Comparison of ENCODE assay signal across 1 cellular context in the genomic region with DNA sequence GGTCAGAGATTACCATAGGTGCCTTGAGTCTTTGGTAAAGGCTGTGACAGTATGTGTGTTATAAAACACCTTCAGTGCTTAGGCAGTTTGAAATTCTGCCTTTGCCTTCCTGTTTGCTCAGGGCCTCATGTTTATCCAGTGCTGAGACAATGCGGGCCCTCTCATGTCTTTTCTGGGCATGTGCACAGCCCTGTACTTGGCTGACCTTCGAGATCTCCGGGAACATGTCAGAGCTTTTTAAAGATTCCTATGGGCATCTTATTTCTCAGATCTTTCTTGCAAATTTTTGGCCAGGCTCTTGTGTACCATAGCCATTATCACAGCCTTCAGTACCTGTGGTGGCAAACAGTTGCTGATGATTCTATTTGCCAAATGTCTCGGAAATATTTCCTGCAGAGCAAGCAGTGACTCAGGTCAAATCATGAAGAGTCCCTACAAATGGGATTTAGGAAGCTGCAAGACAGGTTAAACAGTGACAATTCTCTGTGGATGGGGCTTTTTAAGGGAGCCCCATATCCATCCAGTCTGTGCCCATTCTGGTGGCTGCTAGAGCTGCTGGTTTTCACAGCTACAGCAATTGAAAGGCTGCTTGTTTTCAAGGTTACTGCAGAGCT.
TF ChIP-seq lines count a peak whose summit lies in the region.

No MANE protein-coding gene starts in this region.

TF ChIP-seq in HepG2, 621 proteins besides CTCF, POLR2A, EP300 and RAD21 (continued from another document and continues in another):
- TF ChIP-seq, protein P1, sequence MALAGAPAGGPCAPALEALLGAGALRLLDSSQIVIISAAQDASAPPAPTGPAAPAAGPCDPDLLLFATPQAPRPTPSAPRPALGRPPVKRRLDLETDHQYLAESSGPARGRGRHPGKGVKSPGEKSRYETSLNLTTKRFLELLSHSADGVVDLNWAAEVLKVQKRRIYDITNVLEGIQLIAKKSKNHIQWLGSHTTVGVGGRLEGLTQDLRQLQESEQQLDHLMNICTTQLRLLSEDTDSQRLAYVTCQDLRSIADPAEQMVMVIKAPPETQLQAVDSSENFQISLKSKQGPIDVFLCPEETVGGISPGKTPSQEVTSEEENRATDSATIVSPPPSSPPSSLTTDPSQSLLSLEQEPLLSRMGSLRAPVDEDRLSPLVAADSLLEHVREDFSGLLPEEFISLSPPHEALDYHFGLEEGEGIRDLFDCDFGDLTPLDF (CRISPR knock-in tag; IDR thresholded peaks at IDR 0.05) = no peak
- TF ChIP-seq ISL2 (CRISPR knock-in tag; IDR thresholded peaks at IDR 0.05) (0 out of 2 replicates have a peak, but pooled peaks have one; percentile 19), ZNF703 (CRISPR knock-in tag; IDR thresholded peaks at IDR 0.05; ENCODE audit: borderline replicate concordance) (no peak), ETV5 (CRISPR knock-in tag; IDR thresholded peaks at IDR 0.05; ENCODE audit: borderline replicate concordance) (peak; percentile 81; the same call in 1 of the 2 replicates), NR2C2 (CRISPR knock-in tag; IDR thresholded peaks at IDR 0.05; ENCODE audit: borderline replicate concordance) (no peak), JUN (CRISPR knock-in tag; IDR thresholded peaks at IDR 0.05) (no peak), ZSCAN25 (CRISPR knock-in tag; IDR thresholded peaks at IDR 0.05) (no peak), ZBTB3 (CRISPR knock-in tag; IDR thresholded peaks at IDR 0.05; ENCODE audit: borderline replicate concordance, low read depth) (no peak), RARG (CRISPR knock-in tag; IDR thresholded peaks at IDR 0.05; ENCODE audit: low read depth) (no peak), AHR (CRISPR knock-in tag; IDR thresholded peaks at IDR 0.05) (no peak), GLMP (CRISPR knock-in tag; IDR thresholded peaks at IDR 0.05; ENCODE audit: borderline replicate concordance) (no peak), ZNF678 (CRISPR knock-in tag; IDR thresholded peaks at IDR 0.05) (no peak), ZBTB8A (CRISPR knock-in tag; IDR thresholded peaks at IDR 0.05; ENCODE audit: borderline replicate concordance, low read depth) (no peak), ZFP37 (CRISPR knock-in tag; IDR thresholded peaks at IDR 0.05; ENCODE audit: borderline replicate concordance) (no peak), PPARG (CRISPR knock-in tag; conservative IDR thresholded peaks at IDR 0.05) (no peak; the same call in 1 of the 2 replicates), ZNF382 (CRISPR knock-in tag; IDR thresholded peaks at IDR 0.05; ENCODE audit: borderline replicate concordance) (no peak), RNF219 (CRISPR knock-in tag; IDR thresholded peaks at IDR 0.05) (no peak), NFE2L1 (CRISPR knock-in tag; IDR thresholded peaks at IDR 0.05; ENCODE audit: borderline replicate concordance) (no peak), HOXD1 (CRISPR knock-in tag; IDR thresholded peaks at IDR 0.05) (0 out of 2 replicates have a peak, but pooled peaks have one; percentile 38), ZNF20 (CRISPR knock-in tag; IDR thresholded peaks at IDR 0.05) (no peak), ZBTB34 (CRISPR knock-in tag; IDR thresholded peaks at IDR 0.05) (no peak), HOXA5 (CRISPR knock-in tag; IDR thresholded peaks at IDR 0.05) (no peak), CHD4 (IDR thresholded peaks at IDR 0.05; ENCODE audit: borderline replicate concordance, low read length) (no peak), ZNF644 (CRISPR knock-in tag; IDR thresholded peaks at IDR 0.05; ENCODE audit: low read depth) (peak; percentile 76), ZSCAN30 (CRISPR knock-in tag; IDR thresholded peaks at IDR 0.05) (no peak), MAF1 (CRISPR knock-in tag; IDR thresholded peaks at IDR 0.05; ENCODE audit: borderline replicate concordance) (no peak), ZZZ3 (CRISPR knock-in tag; IDR thresholded peaks at IDR 0.05; ENCODE audit: borderline replicate concordance) (no peak), RARA (CRISPR knock-in tag; IDR thresholded peaks at IDR 0.05) (peak; percentile 65), ZNF530 (CRISPR knock-in tag; IDR thresholded peaks at IDR 0.05; ENCODE audit: low read depth) (no peak), EZH2 (conservative IDR thresholded peaks at IDR 0.05; ENCODE audit: low read depth, low read length) (no peak), FOXA1 (IDR thresholded peaks at IDR 0.05) (no peak), FOXA1 (CRISPR knock-in tag; IDR thresholded peaks at IDR 0.05) (peak; percentile 94), REPIN1 (CRISPR knock-in tag; IDR thresholded peaks at IDR 0.05; ENCODE audit: borderline replicate concordance, low read depth) (no peak), ZNF292 (CRISPR knock-in tag; IDR thresholded peaks at IDR 0.05; ENCODE audit: borderline replicate concordance, low read depth) (peak; percentile 52; the same call in 1 of the 2 replicates), NFE2 (CRISPR knock-in tag; IDR thresholded peaks at IDR 0.05) (no peak), ZKSCAN8 (CRISPR knock-in tag; IDR thresholded peaks at IDR 0.05; ENCODE audit: borderline replicate concordance) (0 out of 2 replicates have a peak, but pooled peaks have one; percentile 34), ZNF619 (CRISPR knock-in tag; IDR thresholded peaks at IDR 0.05) (no peak), PCBP2 (optimal IDR thresholded peaks at IDR 0.05; ENCODE audit: low read depth, low read length, poor library complexity, severe bottlenecking) (no peak), ZNF687 (CRISPR knock-in tag; IDR thresholded peaks at IDR 0.05) (no peak), CHD2 (IDR thresholded peaks at IDR 0.05; ENCODE audit: low read depth, low read length) (no peak)
- TF ChIP-seq, protein P2, sequence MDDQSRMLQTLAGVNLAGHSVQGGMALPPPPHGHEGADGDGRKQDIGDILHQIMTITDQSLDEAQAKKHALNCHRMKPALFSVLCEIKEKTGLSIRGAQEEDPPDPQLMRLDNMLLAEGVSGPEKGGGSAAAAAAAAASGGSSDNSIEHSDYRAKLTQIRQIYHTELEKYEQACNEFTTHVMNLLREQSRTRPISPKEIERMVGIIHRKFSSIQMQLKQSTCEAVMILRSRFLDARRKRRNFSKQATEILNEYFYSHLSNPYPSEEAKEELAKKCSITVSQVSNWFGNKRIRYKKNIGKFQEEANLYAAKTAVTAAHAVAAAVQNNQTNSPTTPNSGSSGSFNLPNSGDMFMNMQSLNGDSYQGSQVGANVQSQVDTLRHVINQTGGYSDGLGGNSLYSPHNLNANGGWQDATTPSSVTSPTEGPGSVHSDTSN (CRISPR knock-in tag; IDR thresholded peaks at IDR 0.05; ENCODE audit: borderline replicate concordance) = no peak
- TF ChIP-seq, protein P3, sequence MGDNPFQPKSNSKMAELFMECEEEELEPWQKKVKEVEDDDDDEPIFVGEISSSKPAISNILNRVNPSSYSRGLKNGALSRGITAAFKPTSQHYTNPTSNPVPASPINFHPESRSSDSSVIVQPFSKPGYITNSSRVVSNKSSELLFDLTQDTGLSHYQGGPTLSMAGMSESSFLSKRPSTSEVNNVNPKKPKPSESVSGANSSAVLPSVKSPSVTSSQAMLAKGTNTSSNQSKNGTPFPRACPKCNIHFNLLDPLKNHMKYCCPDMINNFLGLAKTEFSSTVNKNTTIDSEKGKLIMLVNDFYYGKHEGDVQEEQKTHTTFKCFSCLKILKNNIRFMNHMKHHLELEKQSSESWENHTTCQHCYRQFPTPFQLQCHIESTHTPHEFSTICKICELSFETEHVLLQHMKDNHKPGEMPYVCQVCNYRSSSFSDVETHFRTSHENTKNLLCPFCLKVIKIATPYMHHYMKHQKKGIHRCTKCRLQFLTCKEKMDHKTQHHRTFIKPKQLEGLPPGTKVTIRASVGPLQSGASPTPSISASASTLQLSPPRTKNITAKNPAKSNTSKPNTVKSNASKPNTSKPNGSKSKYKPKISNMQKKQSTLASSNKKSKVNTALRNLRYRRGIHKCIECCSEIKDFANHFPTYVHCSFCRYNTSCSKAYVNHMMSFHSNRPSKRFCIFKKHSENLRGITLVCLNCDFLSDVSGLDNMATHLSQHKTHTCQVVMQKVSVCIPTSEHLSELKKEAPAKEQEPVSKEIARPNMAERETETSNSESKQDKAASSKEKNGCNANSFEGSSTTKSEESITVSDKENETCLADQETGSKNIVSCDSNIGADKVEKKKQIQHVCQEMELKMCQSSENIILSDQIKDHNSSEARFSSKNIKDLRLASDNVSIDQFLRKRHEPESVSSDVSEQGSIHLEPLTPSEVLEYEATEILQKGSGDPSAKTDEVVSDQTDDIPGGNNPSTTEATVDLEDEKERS (CRISPR knock-in tag; IDR thresholded peaks at IDR 0.05) = peak; percentile 41; the same call in 1 of the 2 replicates
- TF ChIP-seq, protein P4, sequence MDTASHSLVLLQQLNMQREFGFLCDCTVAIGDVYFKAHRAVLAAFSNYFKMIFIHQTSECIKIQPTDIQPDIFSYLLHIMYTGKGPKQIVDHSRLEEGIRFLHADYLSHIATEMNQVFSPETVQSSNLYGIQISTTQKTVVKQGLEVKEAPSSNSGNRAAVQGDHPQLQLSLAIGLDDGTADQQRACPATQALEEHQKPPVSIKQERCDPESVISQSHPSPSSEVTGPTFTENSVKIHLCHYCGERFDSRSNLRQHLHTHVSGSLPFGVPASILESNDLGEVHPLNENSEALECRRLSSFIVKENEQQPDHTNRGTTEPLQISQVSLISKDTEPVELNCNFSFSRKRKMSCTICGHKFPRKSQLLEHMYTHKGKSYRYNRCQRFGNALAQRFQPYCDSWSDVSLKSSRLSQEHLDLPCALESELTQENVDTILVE (CRISPR knock-in tag; IDR thresholded peaks at IDR 0.05) = peak; percentile 51; the same call in 1 of the 2 replicates
- TF ChIP-seq, protein P5, sequence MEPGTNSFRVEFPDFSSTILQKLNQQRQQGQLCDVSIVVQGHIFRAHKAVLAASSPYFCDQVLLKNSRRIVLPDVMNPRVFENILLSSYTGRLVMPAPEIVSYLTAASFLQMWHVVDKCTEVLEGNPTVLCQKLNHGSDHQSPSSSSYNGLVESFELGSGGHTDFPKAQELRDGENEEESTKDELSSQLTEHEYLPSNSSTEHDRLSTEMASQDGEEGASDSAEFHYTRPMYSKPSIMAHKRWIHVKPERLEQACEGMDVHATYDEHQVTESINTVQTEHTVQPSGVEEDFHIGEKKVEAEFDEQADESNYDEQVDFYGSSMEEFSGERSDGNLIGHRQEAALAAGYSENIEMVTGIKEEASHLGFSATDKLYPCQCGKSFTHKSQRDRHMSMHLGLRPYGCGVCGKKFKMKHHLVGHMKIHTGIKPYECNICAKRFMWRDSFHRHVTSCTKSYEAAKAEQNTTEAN (CRISPR knock-in tag; conservative IDR thresholded peaks at IDR 0.05) = peak; percentile 73; the same call in 1 of the 2 replicates
